8 cellular contexts compared by ENCODE assay signal in the genomic region with DNA sequence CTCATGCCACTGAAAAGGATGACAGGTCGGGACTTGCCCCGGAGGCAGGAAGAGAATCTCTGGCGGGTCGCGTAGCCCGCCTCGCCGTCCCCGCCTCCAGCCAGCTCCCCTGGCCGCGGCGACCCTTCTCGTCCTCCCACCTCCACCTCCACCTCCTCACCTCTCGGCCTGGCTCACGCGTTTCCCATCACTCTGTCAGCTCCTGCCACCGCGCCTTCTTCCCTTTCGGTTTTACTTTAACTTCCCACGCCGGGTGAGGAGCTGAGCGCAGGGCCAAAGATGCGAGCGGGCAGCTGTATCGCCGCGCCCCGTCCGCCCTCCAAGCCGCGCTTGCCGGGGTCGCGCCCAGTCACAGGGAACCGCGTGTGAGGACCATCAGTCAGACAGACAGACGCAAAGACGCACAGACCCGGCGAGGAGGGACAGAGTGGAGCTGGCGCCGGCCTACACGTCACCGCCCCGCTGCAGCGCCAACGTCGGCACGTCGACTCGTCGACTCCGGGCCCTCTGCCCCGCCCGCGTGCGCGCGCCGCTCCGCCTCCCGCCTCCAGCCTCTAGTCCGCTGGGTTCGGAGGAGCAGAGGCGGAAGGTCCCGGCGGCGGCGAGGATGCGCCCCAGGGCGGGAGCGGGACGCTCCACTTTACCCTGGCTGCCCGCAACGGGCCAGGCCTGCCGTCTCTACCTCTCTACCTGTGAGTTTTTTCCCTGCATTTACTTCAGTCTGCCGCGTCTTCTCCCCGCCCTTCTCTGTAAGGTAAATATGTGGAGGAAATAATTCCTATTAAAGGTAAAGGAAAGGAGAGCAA. TPM values are rescaled to one million over a fixed set of nuclear protein-coding genes. Genes with fewer than 3 reads are reported as not detected.
DNase-seq lines count a peak whose midpoint lies in the region; ATAC-seq, FAIRE-seq and TF ChIP-seq lines count a peak whose summit lies in the region.

A gene with protein sequence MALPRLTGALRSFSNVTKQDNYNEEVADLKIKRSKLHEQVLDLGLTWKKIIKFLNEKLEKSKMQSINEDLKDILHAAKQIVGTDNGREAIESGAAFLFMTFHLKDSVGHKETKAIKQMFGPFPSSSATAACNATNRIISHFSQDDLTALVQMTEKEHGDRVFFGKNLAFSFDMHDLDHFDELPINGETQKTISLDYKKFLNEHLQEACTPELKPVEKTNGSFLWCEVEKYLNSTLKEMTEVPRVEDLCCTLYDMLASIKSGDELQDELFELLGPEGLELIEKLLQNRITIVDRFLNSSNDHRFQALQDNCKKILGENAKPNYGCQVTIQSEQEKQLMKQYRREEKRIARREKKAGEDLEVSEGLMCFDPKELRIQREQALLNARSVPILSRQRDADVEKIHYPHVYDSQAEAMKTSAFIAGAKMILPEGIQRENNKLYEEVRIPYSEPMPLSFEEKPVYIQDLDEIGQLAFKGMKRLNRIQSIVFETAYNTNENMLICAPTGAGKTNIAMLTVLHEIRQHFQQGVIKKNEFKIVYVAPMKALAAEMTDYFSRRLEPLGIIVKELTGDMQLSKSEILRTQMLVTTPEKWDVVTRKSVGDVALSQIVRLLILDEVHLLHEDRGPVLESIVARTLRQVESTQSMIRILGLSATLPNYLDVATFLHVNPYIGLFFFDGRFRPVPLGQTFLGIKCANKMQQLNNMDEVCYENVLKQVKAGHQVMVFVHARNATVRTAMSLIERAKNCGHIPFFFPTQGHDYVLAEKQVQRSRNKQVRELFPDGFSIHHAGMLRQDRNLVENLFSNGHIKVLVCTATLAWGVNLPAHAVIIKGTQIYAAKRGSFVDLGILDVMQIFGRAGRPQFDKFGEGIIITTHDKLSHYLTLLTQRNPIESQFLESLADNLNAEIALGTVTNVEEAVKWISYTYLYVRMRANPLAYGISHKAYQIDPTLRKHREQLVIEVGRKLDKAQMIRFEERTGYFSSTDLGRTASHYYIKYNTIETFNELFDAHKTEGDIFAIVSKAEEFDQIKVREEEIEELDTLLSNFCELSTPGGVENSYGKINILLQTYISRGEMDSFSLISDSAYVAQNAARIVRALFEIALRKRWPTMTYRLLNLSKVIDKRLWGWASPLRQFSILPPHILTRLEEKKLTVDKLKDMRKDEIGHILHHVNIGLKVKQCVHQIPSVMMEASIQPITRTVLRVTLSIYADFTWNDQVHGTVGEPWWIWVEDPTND (N-terminal part only) (minus strand): TSS at position 429 of the 806 bp plus-strand sequence. CDS start 13,332 bp downstream, outside the sequence.

- BruUV-seq in HepG2 (replicated peaks; lab: Mats Ljungman, UMichigan): TSS peak; percentile 60

- in situ Hi-C loops in HepG2 (cut with HindIII; ENCODE audit: extremely low pct_ligation_motif_present, low pct_unique_long_range_greater_than_20kb): no loop called here

- peaks cover 0 to 15% (median 7%) of the 10 kb centered on the region in 11 experiments; a peak in 11 of 22 replicates for H3K36me3 ChIP-seq in BLaER1 treated with 17β-estradiol and CSF1 and Interleukin-3, amounts not matched to agents 10 nM and 100 nM
- H3K36me3 ChIP-seq in HepG2 (replicated peaks in 1 of 2; ENCODE audit: control insufficient read depth in 1 of 2, insufficient read depth in 2 of 2, low read length in 2 of 2): no peaks in the 10 kb centered on the region; a peak in 1 of 5 replicates

- intact Hi-C loops in HepG2 (cut with micrococcal nuclease; ENCODE audit: unreplicated experiment): loop anchor here (1.0 to 2.0 kb wide), 3 partner anchors 18 to 67 kb away; no protein-coding TSS in a partner anchor

- WGBS in HepG2 (ENCODE audit: low lambda C conversion rate): under 1% methylated on average over 28 of the region's 79 CpGs

- H3K9me3 Mint-ChIP-seq in activated CD4-positive, alpha-beta T cell treated with anti-CD3 and anti-CD28 coated beads, Interleukin-2, amount 10 ng/mL, durations not matched to agents 7 days and 5 days: no peaks in the 10 kb centered on the region

- TF ChIP-seq CTCF in HepG2 (CRISPR knock-in tag; IDR thresholded peaks at IDR 0.05): 0 out of 2 replicates have a peak, but pooled peaks have one; percentile 14

- CTCF ChIA-PET in activated CD4-positive, alpha-beta T cell treated with anti-CD3 and anti-CD28 coated beads, Interleukin-2, amount 10 ng/mL, durations not matched to agents 7 days and 5 days (lab: Charles Lee): interaction anchor here (1.0 to 1.7 kb wide), 2 partner anchors 24 to 41 kb away, joined by 3 to 4 read pairs; no protein-coding TSS in a partner anchor
- CTCF ChIA-PET in HepG2 (lab: Yijun Ruan, JAX; ENCODE audit: low intra/inter-chr PET ratio, low total read pairs): no interaction called here

- peak; percentile 73 to 90 for TF ChIP-seq POLR2A in HepG2 (IDR thresholded peaks at IDR 0.05; ENCODE audit: insufficient read depth in 1 of 2, low read depth in 2 of 2, low read length in 2 of 2)

- H3K9ac ChIP-seq in BLaER1 treated with 17β-estradiol and CSF1 and Interleukin-3, amounts not matched to agents 10 nM and 100 nM: peak within 1 kb of the TSS; percentile 80 to 91 (median 90)
- peak within 1 kb of the TSS; percentile 86 for H3K9ac ChIP-seq in HepG2 (ENCODE audit: insufficient read depth, low read depth, low read length)

- DNase-seq in GM19240 (ENCODE audit: insufficient read length, low spot score): peak; percentile 63
- DNase-seq in NCI-H526 (lab: John Stamatoyannopoulos, UW): peak; percentile 86 to 96
- DNase-seq in activated CD4-positive, alpha-beta T cell treated with anti-CD3 and anti-CD28 coated beads, Interleukin-2, amount 10 ng/mL, durations not matched to agents 7 days and 5 days: peak; percentile 91
- DNase-seq in dedifferentiated amniotic fluid mesenchymal stem cell (ENCODE audit: extremely low spot score): peak; percentile 89
- DNase-seq in HepG2 (ENCODE audit: low spot score): peak; percentile 78
- peak; percentile 85 for DNase-seq in stimulated activated CD4-positive, alpha-beta T cell treated with anti-CD3 and anti-CD28 coated beads, Interleukin-2, amount 100 ng/mL, for 48 hours

- peaks cover 26 to 47% (median 36%) of the 10 kb centered on the region in 10 experiments for H3K4me1 ChIP-seq in BLaER1 treated with 17β-estradiol and CSF1 and Interleukin-3, amounts not matched to agents 10 nM and 100 nM
- peaks cover 53% of the 10 kb centered on the region for H3K4me1 ChIP-seq in HepG2 (ENCODE audit: insufficient read depth, low read length)

- ATAC-seq in HG03457 (IDR thresholded peaks at IDR 0.05; ENCODE audit: unreplicated experiment) (peak; percentile 96), HepG2 (peak; percentile 98)

- TF ChIP-seq EP300 in HepG2 (IDR thresholded peaks at IDR 0.05; ENCODE audit: low read depth in 2 of 2, low read length in 2 of 2): no peak
- TF ChIP-seq EP300 in HepG2 (CRISPR knock-in tag; IDR thresholded peaks at IDR 0.05; ENCODE audit: borderline replicate concordance): no peak; the same call in 1 of the 2 replicates

- H3K9me3 ChIP-seq in BLaER1 treated with 17β-estradiol and CSF1 and Interleukin-3, amounts not matched to agents 10 nM and 100 nM (replicated peaks in 1 of 11): peaks cover 0 to 2% (median 0%) of the 10 kb centered on the region in 11 experiments; a peak in 1 of 22 replicates
- H3K9me3 ChIP-seq in HepG2 (ENCODE audit: low read length): no peaks in the 10 kb centered on the region

- peak within 1 kb of the TSS; percentile 93 for H3K4me3 Mint-ChIP-seq in activated CD4-positive, alpha-beta T cell treated with anti-CD3 and anti-CD28 coated beads, Interleukin-2, amount 10 ng/mL, durations not matched to agents 7 days and 5 days

- POLR2A ChIA-PET in activated CD4-positive, alpha-beta T cell treated with anti-CD3 and anti-CD28 coated beads, Interleukin-2, amount 10 ng/mL, durations not matched to agents 7 days and 5 days (lab: Charles Lee): no interaction called here
- POLR2A ChIA-PET in HepG2 (lab: Yijun Ruan, JAX): interaction anchor here (0.7 to 2.2 kb wide), 7 partner anchors 9 to 81 kb away, joined by 3 to 6 read pairs (median 3); no protein-coding TSS in a partner anchor

- H3K36me3 Mint-ChIP-seq in activated CD4-positive, alpha-beta T cell treated with anti-CD3 and anti-CD28 coated beads, Interleukin-2, amount 10 ng/mL, durations not matched to agents 7 days and 5 days (ENCODE audit: low read depth): peaks cover 18% of the 10 kb centered on the region

- no peaks in the 10 kb centered on the region for H3K27me3 Mint-ChIP-seq in activated CD4-positive, alpha-beta T cell treated with anti-CD3 and anti-CD28 coated beads, Interleukin-2, amount 10 ng/mL, durations not matched to agents 7 days and 5 days

- no peaks in the 10 kb centered on the region for H3K27me3 ChIP-seq in BLaER1 treated with 17β-estradiol and CSF1 and Interleukin-3, amounts not matched to agents 10 nM and 100 nM
- H3K27me3 ChIP-seq in HepG2 (ENCODE audit: control insufficient read depth in 1 of 2, insufficient read depth in 2 of 2, low read length in 2 of 2): peaks cover 0 to 2% of the 10 kb centered on the region in 2 experiments; a peak in 1 of 5 replicates

- H3K4me1 Mint-ChIP-seq in activated CD4-positive, alpha-beta T cell treated with anti-CD3 and anti-CD28 coated beads, Interleukin-2, amount 10 ng/mL, durations not matched to agents 7 days and 5 days: peaks cover 40% of the 10 kb centered on the region

- peak within 1 kb of the TSS; percentile 100 for H3K27ac Mint-ChIP-seq in activated CD4-positive, alpha-beta T cell treated with anti-CD3 and anti-CD28 coated beads, Interleukin-2, amount 10 ng/mL, durations not matched to agents 7 days and 5 days

- peak within 1 kb of the TSS; percentile 73 to 98 (median 90) for H3K4me3 ChIP-seq in BLaER1 treated with 17β-estradiol and CSF1 and Interleukin-3, amounts not matched to agents 10 nM and 100 nM
- peak within 1 kb of the TSS; percentile 89 to 98 (median 93) for H3K4me3 ChIP-seq in HepG2 (replicated peaks in 1 of 3; ENCODE audit: insufficient read depth in 1 of 3, low read depth in 2 of 3, low read length in 3 of 3)

- H3K79me2 ChIP-seq in HepG2 (ENCODE audit: insufficient read depth, low read length): peaks cover 48% of the 10 kb centered on the region

- peaks cover 0 to 46% (median 35%) of the 10 kb centered on the region in 11 experiments; a peak in 16 of 22 replicates for H4K20me1 ChIP-seq in BLaER1 treated with 17β-estradiol and CSF1 and Interleukin-3, amounts not matched to agents 10 nM and 100 nM
- H4K20me1 ChIP-seq in HepG2 (ENCODE audit: insufficient read depth, low read length): peaks cover 13% of the 10 kb centered on the region; the same call in 1 of the 2 replicates

- H3K27ac ChIP-seq in BLaER1 treated with 17β-estradiol and CSF1 and Interleukin-3, amounts not matched to agents 10 nM and 100 nM: peak within 1 kb of the TSS; percentile 80 to 92 (median 88)
- peak within 1 kb of the TSS; percentile 89 for H3K27ac ChIP-seq in HepG2 (ENCODE audit: extremely low read length, insufficient read depth, low read length)

- 0 out of 2 replicates have a peak, but pooled peaks have one; percentile 14 for TF ChIP-seq RAD21 in HepG2 (CRISPR knock-in tag; IDR thresholded peaks at IDR 0.05)

- peak within 1 kb of the TSS; percentile 76 to 94 (median 87) for H3K4me2 ChIP-seq in BLaER1 treated with 17β-estradiol and CSF1 and Interleukin-3, amounts not matched to agents 10 nM and 100 nM
- peak within 1 kb of the TSS; percentile 86 for H3K4me2 ChIP-seq in HepG2 (ENCODE audit: low read depth, low read length)

- FAIRE-seq in HepG2 (lab: Jason Lieb, UNC): no peak

- H2AFZ ChIP-seq in HepG2 (ENCODE audit: low read length): peak within 1 kb of the TSS; percentile 98

RNA-seq across cellular contexts. Expression of the gene that starts here (rescaled TPM):
- 10 to 100 TPM; 54.3 to 55.3 TPM for total RNA-seq in activated CD4-positive, alpha-beta T cell treated with anti-CD3 and anti-CD28 coated beads, Interleukin-2, amount 10 ng/mL, durations not matched to agents 7 days and 5 days
- total RNA-seq in HepG2 (2016; rRNA removed; fragmentation: Illumina TruSeq; extraction: Trizol): 55.7 and 84.7 TPM in 2 replicates
- 22.3 and 25.0 TPM in 2 replicates for total RNA-seq in HepG2 (2016; cell fraction: cytosol; rRNA removed; fragmentation: Illumina TruSeq; extraction: Trizol; ENCODE audit: low read depth)
- total RNA-seq in HepG2 (2016; cell fraction: insoluble cytoplasmic fraction; rRNA removed; fragmentation: Illumina TruSeq; extraction: Trizol): 54.6 and 79.1 TPM in 2 replicates
- total RNA-seq in HepG2 (2016; cell fraction: membrane; rRNA removed; fragmentation: Illumina TruSeq; extraction: Trizol): 20.1 and 23.8 TPM in 2 replicates
- 106 and 107 TPM in 2 replicates for total RNA-seq in HepG2 (2016; cell fraction: nucleus; rRNA removed; fragmentation: Illumina TruSeq; extraction: Trizol)
- 16.4 and 23.1 TPM in 2 replicates for polyA plus RNA-seq in HepG2 (2011; rRNA removed)
- polyA plus RNA-seq in HepG2 (2011; cell fraction: cytosol; rRNA removed): 9.1 and 13.4 TPM in 2 replicates
- 9.7 and 11.5 TPM in 2 replicates for polyA plus RNA-seq in HepG2 (2011; cell fraction: nucleus; rRNA removed)
- polyA plus RNA-seq in HepG2 (2012): 14.9 and 16.5 TPM in 2 replicates
- polyA plus RNA-seq in HepG2 (2016; cell fraction: cytosol; fragmentation: Illumina TruSeq; extraction: Trizol; ENCODE audit: low read depth): 3.5 and 3.9 TPM in 2 replicates
- polyA plus RNA-seq in HepG2 (2016; cell fraction: insoluble cytoplasmic fraction; fragmentation: Illumina TruSeq; extraction: Trizol; ENCODE audit: low read depth): 60.9 and 64.9 TPM in 2 replicates
- polyA plus RNA-seq in HepG2 (2016; cell fraction: membrane; fragmentation: Illumina TruSeq; extraction: Trizol; ENCODE audit: low read depth): 7.1 and 7.4 TPM in 2 replicates
- 41.0 and 45.0 TPM in 2 replicates for polyA plus RNA-seq in HepG2 (2016; cell fraction: nucleus; fragmentation: Illumina TruSeq; extraction: Trizol; ENCODE audit: insufficient read depth, low read depth)
- 25.6 and 52.0 TPM in 2 replicates for polyA minus RNA-seq in HepG2 (2011; rRNA and poly(A)+ RNA removed; ENCODE audit: low replicate concordance)
- polyA minus RNA-seq in HepG2 (2011; cell fraction: cytosol; rRNA and poly(A)+ RNA removed): 26.9 and 33.2 TPM in 2 replicates
- 143 and 165 TPM in 2 replicates for polyA minus RNA-seq in HepG2 (2011; cell fraction: nucleus; rRNA and poly(A)+ RNA removed)

Comparison
In these comparisons a context has a peak if more than half of its experiments do, and no peak if none do; other contexts are left out.
1. Peak in every context shown above with its lines: DNase-seq, ATAC-seq, H3K4me3 ChIP-seq and H3K27ac ChIP-seq.